ENCODE assay signal across 16 cellular contexts in the genomic region with DNA sequence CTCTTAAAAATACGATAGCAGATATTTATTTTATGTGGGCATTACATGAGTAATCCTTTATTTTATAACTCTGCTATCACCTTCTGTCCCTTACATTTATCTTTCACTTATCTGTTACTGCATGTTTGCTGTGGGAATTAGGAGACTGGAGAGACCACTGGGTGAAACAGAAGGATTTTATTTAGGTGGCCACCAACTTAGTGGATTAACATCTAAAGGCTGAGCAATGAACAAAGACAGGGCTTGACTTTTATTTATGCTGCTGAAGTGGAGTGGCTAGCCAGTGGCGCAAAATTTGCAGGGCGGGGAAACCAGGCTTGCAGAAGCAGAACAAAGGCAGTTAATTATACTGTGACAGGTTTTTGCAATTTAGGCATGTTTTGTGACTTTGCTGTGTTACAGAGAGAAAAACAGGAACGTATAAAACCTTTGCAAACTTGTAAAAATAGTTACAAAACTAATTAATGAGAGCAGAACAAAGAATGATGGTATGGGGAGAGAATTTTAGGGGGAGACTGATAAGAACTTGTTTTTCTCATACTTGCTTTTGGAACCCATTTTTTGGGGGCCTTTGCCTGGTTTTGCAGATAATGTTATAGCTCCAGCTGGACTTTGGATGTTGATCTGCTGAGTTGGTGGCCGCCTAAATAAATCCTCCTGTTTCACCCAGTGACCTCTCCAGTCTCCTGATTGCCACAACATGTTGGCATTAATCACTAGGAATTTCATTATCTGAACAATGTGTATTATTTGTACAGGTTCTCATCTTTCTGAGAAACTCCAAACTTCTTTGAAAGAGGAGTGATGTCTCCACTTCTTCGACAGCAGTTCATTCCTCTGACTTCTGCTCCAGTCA. TPM values are rescaled to one million over a fixed set of nuclear protein-coding genes. Genes with fewer than 3 reads are reported as not detected.
DNase-seq lines count a peak whose midpoint lies in the region; ATAC-seq and TF ChIP-seq lines count a peak whose summit lies in the region.
"Had no signal": no experiment of that assay in that cellular context is flagged by ENCODE, and none has a peak within 500 bp of the region (broad histone marks: within the 10 kb centered on the region; RNA-seq: fewer than 3 reads in every experiment).

No MANE protein-coding gene starts in this region.

- no peak for ATAC-seq in activated T-cell treated with anti-CD3 and anti-CD28 coated beads, Interleukin-2, amount 50 U/mL, for 72 hours (replicated peaks in 1 of 2)
- ATAC-seq: activated CD4-positive, CD25-positive, alpha-beta regulatory T cell treated with anti-CD3 and anti-CD28 coated beads, Interleukin-2, amount 50 U/mL, for 24 hours had no signal

- peaks cover 8 to 13% of the 10 kb centered on the region in 2 donors for H3K9me3 Mint-ChIP-seq in activated T-cell treated with anti-CD3 and anti-CD28 coated beads, Interleukin-2, amount 50 U/mL, for 72 hours
- H3K9me3 Mint-ChIP-seq in activated T-cell treated with anti-CD3 and anti-CD28 coated beads, Interleukin-2, amount 50 U/mL, for 24 hours, result peaks cover 41% of the 10 kb centered on the region
- peaks cover 45% of the 10 kb centered on the region for H3K9me3 Mint-ChIP-seq in neural progenitor cell

- H4K20me1 ChIP-seq in neural progenitor cell (ENCODE audit: low read depth), result no peaks in the 10 kb centered on the region

- H3K4me1 Mint-ChIP-seq in activated T-cell treated with anti-CD3 and anti-CD28 coated beads, Interleukin-2, amount 50 U/mL, for 72 hours (ENCODE audit: low read depth), result no peaks in the 10 kb centered on the region
- H3K4me1 Mint-ChIP-seq in activated T-cell treated with anti-CD3 and anti-CD28 coated beads, Interleukin-2, amount 50 U/mL, for 24 hours (ENCODE audit: low read depth), result peaks cover 8% of the 10 kb centered on the region
- H3K4me1 Mint-ChIP-seq in neural progenitor cell, result no peaks in the 10 kb centered on the region
- H3K4me1 Mint-ChIP-seq: nephron had no signal

- no peaks in the 10 kb centered on the region for H3K4me1 ChIP-seq in neural progenitor cell

- no peaks in the 10 kb centered on the region for H3K27me3 ChIP-seq in neural progenitor cell

- H3K27me3 Mint-ChIP-seq in activated T-cell treated with anti-CD3 and anti-CD28 coated beads, Interleukin-2, amount 50 U/mL, for 72 hours (ENCODE audit: low read depth), result no peaks in the 10 kb centered on the region
- H3K27me3 Mint-ChIP-seq in activated T-cell treated with anti-CD3 and anti-CD28 coated beads, Interleukin-2, amount 50 U/mL, for 24 hours, result no peaks in the 10 kb centered on the region
- H3K27me3 Mint-ChIP-seq in neural progenitor cell (ENCODE audit: insufficient read depth, low read depth), result no peaks in the 10 kb centered on the region
- H3K27me3 Mint-ChIP-seq: stimulated activated naive CD8-positive, alpha-beta T cell treated with anti-CD3 and anti-CD28 coated beads, Interleukin-15, Interleukin-2, amounts not matched to agents 100 ng/mL and 50 ng/mL, for 24 hours had no signal

- no peak overlapping the region for H3K27ac ChIP-seq in neural progenitor cell

- peaks cover 9% of the 10 kb centered on the region for H3K79me2 ChIP-seq in neural progenitor cell (ENCODE audit: low read depth)

- peaks cover 25 to 43% of the 10 kb centered on the region in 2 donors for H3K36me3 Mint-ChIP-seq in activated T-cell treated with anti-CD3 and anti-CD28 coated beads, Interleukin-2, amount 50 U/mL, for 72 hours (ENCODE audit: insufficient read depth in 2 of 2)
- H3K36me3 Mint-ChIP-seq in activated T-cell treated with anti-CD3 and anti-CD28 coated beads, Interleukin-2, amount 50 U/mL, for 24 hours (ENCODE audit: low read depth), result peaks cover 66% of the 10 kb centered on the region
- H3K36me3 Mint-ChIP-seq in neural progenitor cell, result peaks cover 54% of the 10 kb centered on the region

- H3F3A ChIP-seq in neural progenitor cell (ENCODE audit: low read depth), result no peaks in the 10 kb centered on the region

- TF ChIP-seq CTCF in choroid plexus epithelial cell (conservative IDR thresholded peaks at IDR 0.05; ENCODE audit: low read depth, low read length) (no peak), neural progenitor cell (IDR thresholded peaks at IDR 0.05) (no peak)

- H3K9ac ChIP-seq in neural progenitor cell, result no peak overlapping the region

- H2AFZ ChIP-seq in neural progenitor cell (replicated peaks), result no peak overlapping the region

- H3K9me3 ChIP-seq in neural progenitor cell (ENCODE audit: low read depth), result peaks cover 22% of the 10 kb centered on the region

- peaks cover 44% of the 10 kb centered on the region for H3K36me3 ChIP-seq in neural progenitor cell

- H3K4me3 ChIP-seq in choroid plexus epithelial cell (ENCODE audit: low read depth, low read length) (no peak overlapping the region), neural progenitor cell (no peak overlapping the region)

- peak overlapping the region; percentile 71 for H3K27ac Mint-ChIP-seq in activated T-cell treated with anti-CD3 and anti-CD28 coated beads, Interleukin-2, amount 50 U/mL, for 72 hours
- H3K27ac Mint-ChIP-seq in activated T-cell treated with anti-CD3 and anti-CD28 coated beads, Interleukin-2, amount 50 U/mL, for 24 hours, result no peak overlapping the region
- H3K27ac Mint-ChIP-seq in neural progenitor cell, result no peak overlapping the region
- H3K27ac Mint-ChIP-seq: nephron; stimulated activated naive CD8-positive, alpha-beta T cell treated with anti-CD3 and anti-CD28 coated beads, Interleukin-15, Interleukin-2, amounts not matched to agents 100 ng/mL and 50 ng/mL, for 24 hours had no signal

- no peak overlapping the region for H3K4me2 ChIP-seq in neural progenitor cell

- no peak for DNase-seq in activated T-cell treated with anti-CD3 and anti-CD28 coated beads, Interleukin-2, amount 50 U/mL, for 72 hours
- no peak for DNase-seq in activated T-cell treated with anti-CD3 and anti-CD28 coated beads, Interleukin-2, amount 50 U/mL, for 24 hours
- DNase-seq in MV-4-11 (lab: John Stamatoyannopoulos, UW), result peak; percentile 16
- peak; percentile 16 for DNase-seq in choroid plexus epithelial cell (ENCODE audit: low read depth)
- peak; percentile 4 for DNase-seq in neural progenitor cell (ENCODE audit: low spot score)
- DNase-seq in NCI-H2081 treated with DMSO at 0.1 percent for 48 hours (lab: John Stamatoyannopoulos, UW), result no peak
- DNase-seq in glomerular visceral epithelial cell (ENCODE audit: extremely low spot score), result no peak
- DNase-seq in epidermal melanocyte (ENCODE audit: insufficient read length, low spot score), result no peak
- DNase-seq: anterior cingulate cortex, glutamatergic neuron, H7, NCI-H1436, NCI-H774 had no signal

- no peak overlapping the region for H3K4me3 Mint-ChIP-seq in activated T-cell treated with anti-CD3 and anti-CD28 coated beads, Interleukin-2, amount 50 U/mL, for 72 hours
- H3K4me3 Mint-ChIP-seq in activated T-cell treated with anti-CD3 and anti-CD28 coated beads, Interleukin-2, amount 50 U/mL, for 24 hours, result no peak overlapping the region
- H3K4me3 Mint-ChIP-seq in neural progenitor cell, result no peak overlapping the region
- H3K4me3 Mint-ChIP-seq: nephron; stimulated activated naive CD8-positive, alpha-beta T cell treated with anti-CD3 and anti-CD28 coated beads, Interleukin-15, Interleukin-2, amounts not matched to agents 100 ng/mL and 50 ng/mL, for 24 hours had no signal

RNA-seq across cellular contexts. Expression of a gene that starts 18.0 kb away (rescaled TPM):
- total RNA-seq in activated T-cell treated with anti-CD3 and anti-CD28 coated beads, Interleukin-2, amount 50 U/mL, for 72 hours, result 10 to 100 TPM; 42.2 to 42.8 TPM
- total RNA-seq in neural progenitor cell (ENCODE audit: low replicate concordance), result 75.9 and 97.2 TPM in 2 replicates

RNA-seq across cellular contexts. Expression of a gene that starts 44.2 kb away (rescaled TPM):
- total RNA-seq in activated T-cell treated with anti-CD3 and anti-CD28 coated beads, Interleukin-2, amount 50 U/mL, for 72 hours, result 10 to 100 TPM; 44.6 to 52.2 TPM
- total RNA-seq in neural progenitor cell (ENCODE audit: low replicate concordance), result 72.1 and 75.3 TPM in 2 replicates

Comparison
In these comparisons a context has a peak if more than half of its experiments do, and no peak if none do; other contexts are left out.
1. DNase-seq: peak in MV-4-11 (single experiment), choroid plexus epithelial cell (single experiment) and neural progenitor cell (single experiment); none in activated T-cell treated with anti-CD3 and anti-CD28 coated beads, Interleukin-2, amount 50 U/mL, for 72 hours (0 of 2), activated T-cell treated with anti-CD3 and anti-CD28 coated beads, Interleukin-2, amount 50 U/mL, for 24 hours (single experiment), NCI-H2081 treated with DMSO at 0.1 percent for 48 hours (single experiment), glomerular visceral epithelial cell (single experiment) and epidermal melanocyte (single experiment).